Comparison of ENCODE assay signal across 8 cellular contexts in the genomic region with DNA sequence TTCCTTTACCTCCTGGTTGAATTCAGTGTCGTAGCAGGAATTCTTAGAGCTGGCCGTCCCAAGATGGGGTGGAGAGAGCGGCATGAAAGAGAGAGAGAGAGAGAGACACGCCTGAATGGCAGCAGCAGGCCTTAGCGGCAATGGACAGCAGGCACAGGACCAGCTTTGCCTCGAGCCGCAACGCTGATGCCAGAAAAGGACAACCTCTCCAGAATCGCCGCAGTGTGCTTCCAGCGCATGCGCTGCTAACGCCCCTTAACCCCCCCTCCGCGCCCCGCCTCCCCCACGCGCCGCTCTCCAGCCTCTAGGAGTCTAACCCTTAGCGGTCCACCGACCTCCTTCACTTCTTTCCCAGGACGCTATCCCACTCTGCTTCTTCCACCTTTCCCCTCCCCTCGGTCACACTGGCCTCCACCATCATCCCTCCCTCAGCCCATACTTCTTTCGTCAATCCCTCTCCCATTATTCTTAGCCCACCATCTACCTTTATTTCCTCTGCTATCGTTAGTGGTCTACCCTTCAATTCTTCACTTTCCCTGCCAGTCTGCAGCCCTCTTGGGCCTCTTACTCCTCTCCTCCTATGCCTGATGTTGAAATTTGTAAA. TPM values are rescaled to one million over a fixed set of nuclear protein-coding genes. Genes with fewer than 3 reads are reported as not detected.
DNase-seq lines count a peak whose midpoint lies in the region; TF ChIP-seq lines count a peak whose summit lies in the region.

No MANE protein-coding gene starts in this region.

- H3K4me1 Mint-ChIP-seq in immature natural killer cell: peaks cover 17 to 39% of the 10 kb centered on the region in 2 donors

- in situ Hi-C loops in Caki2 (cut with HindIII; ENCODE audit: low pct_unique_long_range_greater_than_20kb, low sequenced_read_pairs): no loop called here
- in situ Hi-C loops in mammary epithelial cell (cut with MboI; ENCODE audit: low sequenced_read_pairs in 2 of 2): no loop called here

- H3K4me3 Mint-ChIP-seq in immature natural killer cell: peak overlapping the region; percentile 91 to 98 (median 96)

- H3K27ac ChIP-seq in HEK293 (ENCODE audit: extremely low read depth, low read depth, low read length) (peak overlapping the region; percentile 57; the same call in 1 of the 2 replicates), mammary epithelial cell (ENCODE audit: insufficient read depth, low read depth, low read length) (no peak overlapping the region), skin epidermis (peak overlapping the region in 17 of 21 experiments; percentile 5 to 91 (median 85))

- dilution Hi-C loops in mammary epithelial cell (cut with HindIII; ENCODE audit: low sequenced_read_pairs): no loop called here

- peaks cover 35% of the 10 kb centered on the region for H3K79me2 ChIP-seq in mammary epithelial cell (ENCODE audit: insufficient read depth, low read length)

- intact Hi-C loops in mammary epithelial cell (cut with micrococcal nuclease): loop anchor here (2.0 to 5.0 kb wide), 4 partner anchors 89 to 377 kb away; no protein-coding TSS in a partner anchor

- peak overlapping the region; percentile 46 for H3K9ac ChIP-seq in mammary epithelial cell (ENCODE audit: insufficient read depth, low read length)

- H3K4me1 ChIP-seq in HEK293 (ENCODE audit: control insufficient read depth, insufficient read depth, low read length): no peaks in the 10 kb centered on the region
- H3K4me1 ChIP-seq in mammary epithelial cell (ENCODE audit: insufficient read depth, low read length): no peaks in the 10 kb centered on the region

- no peaks in the 10 kb centered on the region for H4K20me1 ChIP-seq in mammary epithelial cell (ENCODE audit: insufficient read depth, low read length)

- DNase-seq in Caki2 (ENCODE audit: low read depth) (peak; percentile 53), NCI-H2196 (lab: John Stamatoyannopoulos, UW; ENCODE audit: unreplicated experiment) (peak; percentile 54), mammary epithelial cell (peak; percentile 49), immature natural killer cell (peak; percentile 41 to 61 (median 48))
- DNase-seq in NK-92 treated with Interleukin-12 subunit alpha and Interleukin-12 subunit beta, amount 100 ng/mL, for 24 hours (lab: John Stamatoyannopoulos, UW): no peak

- H3K36me3 Mint-ChIP-seq in immature natural killer cell: no peaks in the 10 kb centered on the region

- H3K4me3 ChIP-seq in HEK293 (ENCODE audit: low read depth, low read length): peak overlapping the region; percentile 31
- H3K4me3 ChIP-seq in WI38 (ENCODE audit: low read depth, low read length): peak overlapping the region; percentile 74
- peak overlapping the region; percentile 53 to 59 (median 55) for H3K4me3 ChIP-seq in mammary epithelial cell (replicated peaks in 1 of 3; ENCODE audit: insufficient read depth in 1 of 3, low read depth in 2 of 3, low read length in 3 of 3)
- peak overlapping the region; percentile 44 to 58 (median 52) for H3K4me3 ChIP-seq in skin epidermis

- H3K9me3 ChIP-seq in HEK293 (ENCODE audit: control insufficient read depth, insufficient read depth, low read depth, low read length) (no peaks in the 10 kb centered on the region), mammary epithelial cell (replicated peaks; ENCODE audit: insufficient read depth, low read length) (peaks cover 2% of the 10 kb centered on the region)

- POLR2A ChIA-PET in HEK293 (lab: Yijun Ruan, JAX): interaction anchor here (1.0 to 2.2 kb wide), 2 partner anchors 58 to 127 kb away, joined by 3 to 10 read pairs; a partner anchor contains a TSS

- peak overlapping the region; percentile 75 for H3K4me2 ChIP-seq in mammary epithelial cell (ENCODE audit: insufficient read depth, low read depth, low read length)

- peak overlapping the region; percentile 86 for H2AFZ ChIP-seq in mammary epithelial cell (ENCODE audit: low read depth, low read length)

- no peaks in the 10 kb centered on the region for H3K9me3 Mint-ChIP-seq in immature natural killer cell

- 44% methylated on average over 8 of the region's 25 CpGs for WGBS in mammary epithelial cell (ENCODE audit: low coverage, missing lambda C conversion rate)

- H3K36me3 ChIP-seq in HEK293 (ENCODE audit: control insufficient read depth in 2 of 2, insufficient read depth in 1 of 2, low read length in 2 of 2) (peaks cover 0 to 2% of the 10 kb centered on the region in 2 experiments; a peak in 2 of 3 replicates), mammary epithelial cell (ENCODE audit: insufficient read depth, low read length) (no peaks in the 10 kb centered on the region)

- CTCF ChIA-PET in HEK293 (lab: Yijun Ruan, JAX) (interaction anchor here (0.9 to 1.3 kb wide), 2 partner anchors 32 to 51 kb away, joined by 4 to 6 read pairs; no protein-coding TSS in a partner anchor), mammary epithelial cell (lab: Charles Lee; ENCODE audit: low non-redundant PET) (no interaction called here)

- no TSS peak for BruUV-seq in mammary epithelial cell (replicated peaks; lab: Mats Ljungman, UMichigan)

- peak overlapping the region; percentile 56 to 88 (median 72) for H3K27ac Mint-ChIP-seq in immature natural killer cell

- no peak for TF ChIP-seq CTCF in HEK293 (tag by site-specific recombination; IDR thresholded peaks at IDR 0.05)
- TF ChIP-seq CTCF in WI38 (IDR thresholded peaks at IDR 0.05; ENCODE audit: low read depth, low read length): no peak
- no peak for TF ChIP-seq CTCF in mammary epithelial cell (conservative IDR thresholded peaks at IDR 0.05 in 1 of 2, IDR thresholded peaks at IDR 0.05 in 1 of 2; ENCODE audit: extremely low read depth in 1 of 2, insufficient read depth in 1 of 2, low read depth in 1 of 2, low read length in 2 of 2)

- H3K27me3 Mint-ChIP-seq in immature natural killer cell (ENCODE audit: low read depth in 3 of 3): peaks cover 7 to 13% (median 9%) of the 10 kb centered on the region in 3 donors

- no peaks in the 10 kb centered on the region for H3K27me3 ChIP-seq in mammary epithelial cell (ENCODE audit: insufficient read depth, low read length)

TF ChIP-seq in HEK293, 187 proteins besides CTCF, POLR2A, EP300 and RAD21 (continues in another document):
- TF ChIP-seq, protein P1, sequence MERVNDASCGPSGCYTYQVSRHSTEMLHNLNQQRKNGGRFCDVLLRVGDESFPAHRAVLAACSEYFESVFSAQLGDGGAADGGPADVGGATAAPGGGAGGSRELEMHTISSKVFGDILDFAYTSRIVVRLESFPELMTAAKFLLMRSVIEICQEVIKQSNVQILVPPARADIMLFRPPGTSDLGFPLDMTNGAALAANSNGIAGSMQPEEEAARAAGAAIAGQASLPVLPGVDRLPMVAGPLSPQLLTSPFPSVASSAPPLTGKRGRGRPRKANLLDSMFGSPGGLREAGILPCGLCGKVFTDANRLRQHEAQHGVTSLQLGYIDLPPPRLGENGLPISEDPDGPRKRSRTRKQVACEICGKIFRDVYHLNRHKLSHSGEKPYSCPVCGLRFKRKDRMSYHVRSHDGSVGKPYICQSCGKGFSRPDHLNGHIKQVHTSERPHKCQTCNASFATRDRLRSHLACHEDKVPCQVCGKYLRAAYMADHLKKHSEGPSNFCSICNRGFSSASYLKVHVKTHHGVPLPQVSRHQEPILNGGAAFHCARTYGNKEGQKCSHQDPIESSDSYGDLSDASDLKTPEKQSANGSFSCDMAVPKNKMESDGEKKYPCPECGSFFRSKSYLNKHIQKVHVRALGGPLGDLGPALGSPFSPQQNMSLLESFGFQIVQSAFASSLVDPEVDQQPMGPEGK (tag by site-specific recombination; IDR thresholded peaks at IDR 0.05): peak; percentile 90
- TF ChIP-seq ZBTB7A (tag by site-specific recombination; IDR thresholded peaks at IDR 0.05; ENCODE audit: low read depth) (peak; percentile 26; the same call in 1 of the 2 replicates), ZNF501 (tag by site-specific recombination; IDR thresholded peaks at IDR 0.05) (0 out of 2 replicates have a peak, but pooled peaks have one; percentile 45), TCF7L2 (IDR thresholded peaks at IDR 0.05; ENCODE audit: borderline replicate concordance, low read depth, low read length) (no peak), ZNF335 (tag by site-specific recombination; conservative IDR thresholded peaks at IDR 0.05) (peak; percentile 59)
- TF ChIP-seq, protein P2, sequence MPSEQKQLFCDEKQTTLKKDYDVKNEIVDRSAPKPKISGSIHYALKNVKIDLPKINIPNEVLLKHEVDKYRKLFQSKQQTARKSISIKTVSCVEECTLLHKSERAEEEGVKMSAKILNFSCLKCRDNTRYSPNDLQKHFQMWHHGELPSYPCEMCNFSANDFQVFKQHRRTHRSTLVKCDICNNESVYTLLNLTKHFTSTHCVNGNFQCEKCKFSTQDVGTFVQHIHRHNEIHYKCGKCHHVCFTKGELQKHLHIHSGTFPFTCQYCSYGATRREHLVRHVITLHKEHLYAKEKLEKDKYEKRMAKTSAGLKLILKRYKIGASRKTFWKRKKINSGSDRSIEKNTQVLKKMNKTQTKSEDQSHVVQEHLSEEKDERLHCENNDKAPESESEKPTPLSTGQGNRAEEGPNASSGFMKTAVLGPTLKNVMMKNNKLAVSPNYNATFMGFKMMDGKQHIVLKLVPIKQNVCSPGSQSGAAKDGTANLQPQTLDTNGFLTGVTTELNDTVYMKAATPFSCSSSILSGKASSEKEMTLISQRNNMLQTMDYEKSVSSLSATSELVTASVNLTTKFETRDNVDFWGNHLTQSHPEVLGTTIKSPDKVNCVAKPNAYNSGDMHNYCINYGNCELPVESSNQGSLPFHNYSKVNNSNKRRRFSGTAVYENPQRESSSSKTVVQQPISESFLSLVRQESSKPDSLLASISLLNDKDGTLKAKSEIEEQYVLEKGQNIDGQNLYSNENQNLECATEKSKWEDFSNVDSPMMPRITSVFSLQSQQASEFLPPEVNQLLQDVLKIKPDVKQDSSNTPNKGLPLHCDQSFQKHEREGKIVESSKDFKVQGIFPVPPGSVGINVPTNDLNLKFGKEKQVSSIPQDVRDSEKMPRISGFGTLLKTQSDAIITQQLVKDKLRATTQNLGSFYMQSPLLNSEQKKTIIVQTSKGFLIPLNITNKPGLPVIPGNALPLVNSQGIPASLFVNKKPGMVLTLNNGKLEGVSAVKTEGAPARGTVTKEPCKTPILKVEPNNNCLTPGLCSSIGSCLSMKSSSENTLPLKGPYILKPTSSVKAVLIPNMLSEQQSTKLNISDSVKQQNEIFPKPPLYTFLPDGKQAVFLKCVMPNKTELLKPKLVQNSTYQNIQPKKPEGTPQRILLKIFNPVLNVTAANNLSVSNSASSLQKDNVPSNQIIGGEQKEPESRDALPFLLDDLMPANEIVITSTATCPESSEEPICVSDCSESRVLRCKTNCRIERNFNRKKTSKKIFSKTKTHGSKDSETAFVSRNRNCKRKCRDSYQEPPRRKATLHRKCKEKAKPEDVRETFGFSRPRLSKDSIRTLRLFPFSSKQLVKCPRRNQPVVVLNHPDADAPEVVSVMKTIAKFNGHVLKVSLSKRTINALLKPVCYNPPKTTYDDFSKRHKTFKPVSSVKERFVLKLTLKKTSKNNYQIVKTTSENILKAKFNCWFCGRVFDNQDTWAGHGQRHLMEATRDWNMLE (tag by site-specific recombination; conservative IDR thresholded peaks at IDR 0.05; ENCODE audit: low read depth): no peak

RNA-seq across cellular contexts. Expression of a gene that starts 10.5 kb away (rescaled TPM):
- not detected in 2 replicates for total RNA-seq in Caki2 (2014; rRNA removed; shearing (Covaris generic); ENCODE audit: low replicate concordance)
- total RNA-seq in mammary epithelial cell: not detected
- not detected for polyA plus RNA-seq in mammary epithelial cell
- polyA minus RNA-seq in mammary epithelial cell: not detected
- polyA plus RNA-seq in immature natural killer cell: not detected
